In genomic region chr6:143555582-143555981, GRCh38 we compare ENCODE assay signal across 15 cellular contexts. TPM values are rescaled to one million over a fixed set of nuclear protein-coding genes. Genes with fewer than 3 reads are reported as not detected.
DNase-seq lines count a peak whose midpoint lies in the region; ATAC-seq and TF ChIP-seq lines count a peak whose summit lies in the region.
"Had no signal": no experiment of that assay in that cellular context is flagged by ENCODE, and none has a peak within 500 bp of the region (broad histone marks: within the 10 kb centered on the region; RNA-seq: fewer than 3 reads in every experiment).

No MANE protein-coding gene starts in this region.

- TF ChIP-seq CTCF in HEK293 (tag by site-specific recombination; IDR thresholded peaks at IDR 0.05): no peak

- peaks cover 10% of the 10 kb centered on the region for H3K4me1 ChIP-seq in HEK293 (ENCODE audit: control insufficient read depth, insufficient read depth, low read length)
- H3K4me1 ChIP-seq: upper lobe of left lung had no signal

- no peak overlapping the region for H3K4me3 ChIP-seq in HEK293 (ENCODE audit: low read depth, low read length)
- H3K4me3 ChIP-seq: ovary, upper lobe of left lung had no signal

- H3K27me3 Mint-ChIP-seq in activated T-helper 2 cell treated with anti-CD3 and anti-CD28 coated beads, Interferon-gamma antibody, Interleukin-2, Interleukin-4, amounts not matched to agents 10 μg/mL and 5 μg/mL and 100 μg/mL, durations not matched to agents 14 hours and 24 hours and 36 hours (ENCODE audit: low read depth): no peaks in the 10 kb centered on the region
- no peaks in the 10 kb centered on the region for H3K27me3 Mint-ChIP-seq in naive thymus-derived CD8-positive, alpha-beta T cell
- H3K27me3 Mint-ChIP-seq: dendritic cell treated with granulocyte-macrophage colony-stimulating factor and Interleukin-4, amounts not matched to agents 40 ng/mL and 50 ng/mL, for 4 days had no signal

- H3K9me3 Mint-ChIP-seq in activated T-helper 2 cell treated with anti-CD3 and anti-CD28 coated beads, Interferon-gamma antibody, Interleukin-2, Interleukin-4, amounts not matched to agents 10 μg/mL and 5 μg/mL and 100 μg/mL, durations not matched to agents 14 hours and 24 hours and 36 hours: no peaks in the 10 kb centered on the region
- H3K9me3 Mint-ChIP-seq in naive thymus-derived CD8-positive, alpha-beta T cell: no peaks in the 10 kb centered on the region
- H3K9me3 Mint-ChIP-seq: dendritic cell treated with granulocyte-macrophage colony-stimulating factor and Interleukin-4, amounts not matched to agents 40 ng/mL and 50 ng/mL, for 4 days had no signal

- ATAC-seq in naive thymus-derived CD8-positive, alpha-beta T cell: no peak
- ATAC-seq in HG03457 (IDR thresholded peaks at IDR 0.05; ENCODE audit: unreplicated experiment): no peak
- ATAC-seq: esophagus mucosa had no signal

- CTCF ChIA-PET in HEK293 (lab: Yijun Ruan, JAX): interaction anchor here (0.5 to 2.2 kb wide), 5 partner anchors 20 to 1080 kb away, joined by 3 to 9 read pairs (median 4); no protein-coding TSS in a partner anchor

- POLR2A ChIA-PET in HEK293 (lab: Yijun Ruan, JAX): no interaction called here
- POLR2A ChIA-PET in naive thymus-derived CD8-positive, alpha-beta T cell (lab: Charles Lee): no interaction called here

- peak overlapping the region; percentile 62 for H3K4me3 Mint-ChIP-seq in activated T-helper 2 cell treated with anti-CD3 and anti-CD28 coated beads, Interferon-gamma antibody, Interleukin-2, Interleukin-4, amounts not matched to agents 10 μg/mL and 5 μg/mL and 100 μg/mL, durations not matched to agents 14 hours and 24 hours and 36 hours (ENCODE audit: low read depth)
- H3K4me3 Mint-ChIP-seq in naive thymus-derived CD8-positive, alpha-beta T cell: peak overlapping the region in 7 of 10 donors; percentile 19 to 78 (median 42)

- peaks cover 34% of the 10 kb centered on the region for H3K36me3 Mint-ChIP-seq in activated T-helper 2 cell treated with anti-CD3 and anti-CD28 coated beads, Interferon-gamma antibody, Interleukin-2, Interleukin-4, amounts not matched to agents 10 μg/mL and 5 μg/mL and 100 μg/mL, durations not matched to agents 14 hours and 24 hours and 36 hours (ENCODE audit: low read depth)
- H3K36me3 Mint-ChIP-seq in naive thymus-derived CD8-positive, alpha-beta T cell: no peaks in the 10 kb centered on the region

- peaks cover 74% of the 10 kb centered on the region for H3K4me1 Mint-ChIP-seq in activated T-helper 2 cell treated with anti-CD3 and anti-CD28 coated beads, Interferon-gamma antibody, Interleukin-2, Interleukin-4, amounts not matched to agents 10 μg/mL and 5 μg/mL and 100 μg/mL, durations not matched to agents 14 hours and 24 hours and 36 hours (ENCODE audit: low read depth)
- peaks cover 15 to 48% (median 24%) of the 10 kb centered on the region in 4 donors for H3K4me1 Mint-ChIP-seq in naive thymus-derived CD8-positive, alpha-beta T cell

- peak; percentile 11 for DNase-seq in NCI-H748 (lab: John Stamatoyannopoulos, UW; ENCODE audit: unreplicated experiment)
- no peak for DNase-seq in NCI-H748 treated with DMSO at 0.1 percent for 48 hours (lab: John Stamatoyannopoulos, UW)
- DNase-seq in activated T-helper 2 cell treated with anti-CD3 and anti-CD28 coated beads, Interferon-gamma antibody, Interleukin-2, Interleukin-4, amounts not matched to agents 10 μg/mL and 5 μg/mL and 100 μg/mL, durations not matched to agents 14 hours and 24 hours and 36 hours (ENCODE audit: low spot score): no peak
- DNase-seq in naive thymus-derived CD8-positive, alpha-beta T cell: no peak
- no peak for DNase-seq in stimulated activated CD4-positive, alpha-beta T cell treated with anti-CD3 and anti-CD28 coated beads, Interleukin-4, amount 100 ng/mL, for 24 hours
- DNase-seq in mesenteric fat pad (ENCODE audit: low spot score): no peak
- DNase-seq: midbrain, NCI-H2029, NCI-H526, ovary, upper lobe of left lung had no signal

- intact Hi-C loops in activated T-helper 2 cell treated with anti-CD3 and anti-CD28 coated beads, Interferon-gamma antibody, Interleukin-2, Interleukin-4, amounts not matched to agents 10 μg/mL and 5 μg/mL and 100 μg/mL, durations not matched to agents 14 hours and 24 hours and 36 hours (cut with micrococcal nuclease): loop anchor here (1.0 to 10.0 kb wide), 3 partner anchors 9 to 659 kb away; no protein-coding TSS in a partner anchor

- H3K36me3 ChIP-seq in HEK293 (ENCODE audit: control insufficient read depth in 2 of 2, insufficient read depth in 1 of 2, low read length in 2 of 2): no peaks in the 10 kb centered on the region
- H3K36me3 ChIP-seq: ovary, upper lobe of left lung had no signal

- peak overlapping the region; percentile 80 for H3K27ac Mint-ChIP-seq in activated T-helper 2 cell treated with anti-CD3 and anti-CD28 coated beads, Interferon-gamma antibody, Interleukin-2, Interleukin-4, amounts not matched to agents 10 μg/mL and 5 μg/mL and 100 μg/mL, durations not matched to agents 14 hours and 24 hours and 36 hours
- H3K27ac Mint-ChIP-seq in naive thymus-derived CD8-positive, alpha-beta T cell: peak overlapping the region in 6 of 10 donors; percentile 27 to 66 (median 52)
- H3K27ac Mint-ChIP-seq: dendritic cell treated with granulocyte-macrophage colony-stimulating factor and Interleukin-4, amounts not matched to agents 40 ng/mL and 50 ng/mL, for 4 days had no signal

- H3K27ac ChIP-seq in HEK293 (ENCODE audit: extremely low read depth, low read depth, low read length): no peak overlapping the region
- H3K27ac ChIP-seq: ovary, upper lobe of left lung had no signal

- no peaks in the 10 kb centered on the region for H3K9me3 ChIP-seq in HEK293 (ENCODE audit: control insufficient read depth, insufficient read depth, low read depth, low read length)
- H3K9me3 ChIP-seq: ovary, upper lobe of left lung had no signal

TF ChIP-seq in HEK293, 187 proteins besides CTCF, POLR2A, EP300 and RAD21:
- no peak for TF ChIP-seq OSR2 (tag by site-specific recombination; IDR thresholded peaks at IDR 0.05)
- TF ChIP-seq ZFHX2 (tag by site-specific recombination; conservative IDR thresholded peaks at IDR 0.05): peak; percentile 80
- TF ChIP-seq ZFP3 (tag by site-specific recombination; IDR thresholded peaks at IDR 0.05; ENCODE audit: low read depth): no peak
- peak; percentile 31; the same call in 1 of the 2 replicates for TF ChIP-seq GLIS1 (tag by site-specific recombination; IDR thresholded peaks at IDR 0.05)
- peak; percentile 84 for TF ChIP-seq EGR2 (tag by site-specific recombination; IDR thresholded peaks at IDR 0.05; ENCODE audit: low read depth)
- TF ChIP-seq SP7 (tag by site-specific recombination; IDR thresholded peaks at IDR 0.05): peak; percentile 90

RNA-seq across cellular contexts. Expression of gene FUCA2, which starts 44.1 kb away (rescaled TPM):
- 20.9 and 22.8 TPM in 2 replicates for total RNA-seq in activated T-helper 2 cell treated with anti-CD3 and anti-CD28 coated beads, Interferon-gamma antibody, Interleukin-2, Interleukin-4, amounts not matched to agents 10 μg/mL and 5 μg/mL and 100 μg/mL, durations not matched to agents 14 hours and 24 hours and 36 hours
- total RNA-seq in naive thymus-derived CD8-positive, alpha-beta T cell: 1 to 10 TPM; 3.1 to 4.7 TPM
- 10 to 100 TPM in 1 of 3 donors, 1 to 10 TPM in 2; 4.3 to 13.1 (median 6.4) TPM for polyA plus RNA-seq in naive thymus-derived CD8-positive, alpha-beta T cell
- total RNA-seq in mesenteric fat pad: 64.7 TPM
